In genomic region chr1:18901952-18902522, GRCh38 we compare ENCODE assay signal across 8 cellular contexts. TPM values are rescaled to one million over a fixed set of nuclear protein-coding genes. Genes with fewer than 3 reads are reported as not detected.
DNase-seq lines count a peak whose midpoint lies in the region; ATAC-seq and TF ChIP-seq lines count a peak whose summit lies in the region.

No MANE protein-coding gene starts in this region.

- peak; percentile 22 for DNase-seq in activated CD4-positive, alpha-beta T cell treated with anti-CD3 and anti-CD28 coated beads for 48 hours
- no peak for DNase-seq in activated CD4-positive, alpha-beta T cell treated with anti-CD3 and anti-CD28 coated beads for 4 hours
- DNase-seq in MM.1S, result no peak
- DNase-seq in body of pancreas, result no peak
- no peak for DNase-seq in left lung
- no peak for DNase-seq in thyroid gland
- DNase-seq in dermis blood vessel endothelial cell, result no peak

- H3K27me3 ChIP-seq in MM.1S (replicated peaks; ENCODE audit: insufficient read depth, low read length) (no peaks in the 10 kb centered on the region), body of pancreas (no peaks in the 10 kb centered on the region), left lung (no peaks in the 10 kb centered on the region), thyroid gland (no peaks in the 10 kb centered on the region)

- H3K36me3 ChIP-seq in MM.1S (replicated peaks; ENCODE audit: insufficient read depth, low read length) (no peaks in the 10 kb centered on the region), body of pancreas (replicated peaks in 1 of 2; ENCODE audit: insufficient read depth in 1 of 2, low read depth in 2 of 2) (no peaks in the 10 kb centered on the region), left lung (peaks cover 0 to 5% of the 10 kb centered on the region in 2 donors), thyroid gland (no peaks in the 10 kb centered on the region)

- H3K79me2 ChIP-seq in MM.1S (ENCODE audit: low read length), result no peaks in the 10 kb centered on the region

- H2AFZ ChIP-seq in MM.1S (ENCODE audit: low read length), result peak overlapping the region; percentile 99

- H3K4me1 ChIP-seq in MM.1S (ENCODE audit: low read length) (0 out of 2 replicates have a peak, but pooled peaks cover 6% of the 10 kb centered on the region), body of pancreas (peaks cover 29% of the 10 kb centered on the region), left lung (peaks cover 4 to 33% of the 10 kb centered on the region in 2 donors), thyroid gland (peaks cover 6 to 7% of the 10 kb centered on the region in 2 donors)

- H3K9me3 ChIP-seq in MM.1S (replicated peaks; ENCODE audit: insufficient read depth, low read length) (no peaks in the 10 kb centered on the region), body of pancreas (no peaks in the 10 kb centered on the region), left lung (no peaks in the 10 kb centered on the region), thyroid gland (no peaks in the 10 kb centered on the region)

- no peaks in the 10 kb centered on the region for H3K9me2 ChIP-seq in MM.1S (replicated peaks; ENCODE audit: insufficient read depth, low read length)

- no peaks in the 10 kb centered on the region for H4K20me1 ChIP-seq in MM.1S (ENCODE audit: insufficient read depth, low read length)

- H3K4me3 ChIP-seq in MM.1S (ENCODE audit: low read length) (peak overlapping the region; percentile 92), body of pancreas (peak overlapping the region; percentile 35 to 44), left lung (peak overlapping the region; percentile 83 to 91), thyroid gland (replicated peaks in 1 of 3) (peak overlapping the region; percentile 11 to 68 (median 37))

- TF ChIP-seq POLR2A in body of pancreas (IDR thresholded peaks at IDR 0.05) (no peak), thyroid gland (IDR thresholded peaks at IDR 0.05) (peak in 1 of 2 donors; percentile 63)

- H3K4me2 ChIP-seq in MM.1S (ENCODE audit: low read depth, low read length), result peak overlapping the region; percentile 97

- ATAC-seq in body of pancreas (no peak), left lung (no peak), GM21526 (IDR thresholded peaks at IDR 0.05; ENCODE audit: low FRiP score, unreplicated experiment) (no peak)

- no peaks in the 10 kb centered on the region for H3F3A ChIP-seq in MM.1S (ENCODE audit: insufficient read depth, low read length)

- H3K9ac ChIP-seq in MM.1S (ENCODE audit: low read length), result peak overlapping the region; percentile 92

- intact Hi-C loops in body of pancreas (cut with DNase I) (loop anchor here (10.0 kb wide), 1 partner anchor 53 kb away; the partner anchor contains the start of gene IFFO2), left lung (cut with DNase I) (no loop called here), thyroid gland (cut with DNase I) (no loop called here)

- H3K27ac ChIP-seq in MM.1S (ENCODE audit: low read length) (peak overlapping the region; percentile 82; the same call in 1 of the 2 replicates), body of pancreas (peak overlapping the region in 3 of 4 donors; percentile 86 to 89 (median 88)), left lung (peak overlapping the region; percentile 81 to 89), thyroid gland (peak overlapping the region; percentile 81 to 95 (median 85))

- WGBS in body of pancreas, 2 donors, result 1 to 2% methylated on average over 17 to 42 of the region's 44 CpGs
- 1 to 2% methylated on average over 19 to 43 of the region's 44 CpGs for whole genome bisulfite sequencing in thyroid gland, 2 donors

- no peak for TF ChIP-seq CTCF in MM.1S (IDR thresholded peaks at IDR 0.05; ENCODE audit: low read length)
- no peak for TF ChIP-seq CTCF in body of pancreas (IDR thresholded peaks at IDR 0.05)
- TF ChIP-seq CTCF in left lung (IDR thresholded peaks at IDR 0.05), result no peak
- TF ChIP-seq CTCF in thyroid gland (IDR thresholded peaks at IDR 0.05), result no peak

RNA-seq across cellular contexts. Expression of gene ALDH4A1, which starts 0.3 kb away (rescaled TPM):
- 10 to 100 TPM in 1 of 2 donors, 1 to 10 TPM in 1; 4.7 to 15.5 TPM for total RNA-seq in body of pancreas
- total RNA-seq in left lung, result 10 to 100 TPM; 11.3 to 17.4 TPM
- 10 to 100 TPM in 3 of 4 donors, 1 to 10 TPM in 1; 5.4 to 29.9 (median 18.6) TPM for total RNA-seq in thyroid gland
- 17.8 and 27.9 TPM in 2 replicates for total RNA-seq in dermis blood vessel endothelial cell

RNA-seq across cellular contexts. Expression of gene TAS1R2, which starts 42.6 kb away (rescaled TPM):
- total RNA-seq in body of pancreas (not detected), left lung (not detected), thyroid gland (not detected), dermis blood vessel endothelial cell (not detected in 2 replicates)

RNA-seq across cellular contexts. Expression of gene IFFO2, which starts 54.4 kb away (rescaled TPM):
- total RNA-seq in body of pancreas, result 100 to 1,000 TPM in 1 of 2 donors, 10 to 100 TPM in 1; 23.1 to 219 TPM
- total RNA-seq in left lung, result 10 to 100 TPM; 14.1 to 14.7 TPM
- total RNA-seq in thyroid gland, result 10 to 100 TPM in 3 of 4 donors, 1 to 10 TPM in 1; 7.2 to 11.3 (median 10.1) TPM
- 10.1 and 12.6 TPM in 2 replicates for total RNA-seq in dermis blood vessel endothelial cell

Comparison
In these comparisons a context has a peak if more than half of its experiments do, and no peak if none do; other contexts are left out.
1. H3K4me3 ChIP-seq: peak in every context shown above with its lines; median percentile 92 in MM.1S; 87 in left lung; 40 in body of pancreas; 37 in thyroid gland.